ENCODE assay signal across 17 cellular contexts in genomic region chr3:44865272-44866005, GRCh38. TPM values are rescaled to one million over a fixed set of nuclear protein-coding genes. Genes with fewer than 3 reads are reported as not detected.
DNase-seq lines count a peak whose midpoint lies in the region; ATAC-seq lines count a peak whose summit lies in the region.
"Had no signal": no experiment of that assay in that cellular context is flagged by ENCODE, and none has a peak within 500 bp of the region (broad histone marks: within the 10 kb centered on the region; RNA-seq: fewer than 3 reads in every experiment).

No MANE protein-coding gene starts in this region.

- no peak overlapping the region for H4K91ac ChIP-seq in mesenchymal stem cell (ENCODE audit: low read length)

- no peak overlapping the region for H2BK5ac ChIP-seq in mesenchymal stem cell (ENCODE audit: low read depth, low read length, poor library complexity, severe bottlenecking)

- H3K14ac ChIP-seq in mesenchymal stem cell (ENCODE audit: low read length in 2 of 2) = no peak overlapping the region

- no peak overlapping the region for H3K4me3 Mint-ChIP-seq in activated T-helper 2 cell treated with anti-CD3 and anti-CD28 coated beads, Interferon-gamma antibody, Interleukin-2, Interleukin-4, amounts not matched to agents 10 μg/mL and 5 μg/mL and 100 μg/mL, durations not matched to agents 14 hours and 24 hours and 36 hours (ENCODE audit: low read depth)

- H3K23ac ChIP-seq in mesenchymal stem cell (ENCODE audit: low read length in 2 of 2) = no peak overlapping the region

- 93% methylated on average over 7 of the region's 7 CpGs for WGBS in mesenchymal stem cell

- H3K4me2 ChIP-seq in skeletal muscle satellite cell (ENCODE audit: low read length) (peak overlapping the region; percentile 15), mesenchymal stem cell (ENCODE audit: low read length, poor library complexity, severe bottlenecking) (no peak overlapping the region)

- no peaks in the 10 kb centered on the region for H3K9me3 Mint-ChIP-seq in activated T-helper 2 cell treated with anti-CD3 and anti-CD28 coated beads, Interferon-gamma antibody, Interleukin-2, Interleukin-4, amounts not matched to agents 10 μg/mL and 5 μg/mL and 100 μg/mL, durations not matched to agents 14 hours and 24 hours and 36 hours

- H2AFZ ChIP-seq in mesenchymal stem cell (ENCODE audit: low read depth, low read length) = no peak overlapping the region

- H3K18ac ChIP-seq in mesenchymal stem cell (ENCODE audit: low read depth in 1 of 2, low read length in 2 of 2) = no peak overlapping the region

- H3K27ac ChIP-seq in mesenchymal stem cell (ENCODE audit: low read length, poor library complexity, severe bottlenecking) = no peak overlapping the region
- H3K27ac ChIP-seq: HL-60, vagina had no signal

- H3K4me1 Mint-ChIP-seq in activated T-helper 2 cell treated with anti-CD3 and anti-CD28 coated beads, Interferon-gamma antibody, Interleukin-2, Interleukin-4, amounts not matched to agents 10 μg/mL and 5 μg/mL and 100 μg/mL, durations not matched to agents 14 hours and 24 hours and 36 hours (ENCODE audit: low read depth) = peaks cover 29% of the 10 kb centered on the region

- no peak overlapping the region for H2AK5ac ChIP-seq in mesenchymal stem cell (ENCODE audit: low read length, severe bottlenecking)

- H2BK120ac ChIP-seq in mesenchymal stem cell (ENCODE audit: low read depth, low read length) = no peak overlapping the region

- H3K36me3 ChIP-seq in skeletal muscle satellite cell (ENCODE audit: insufficient read depth, low read length) (peaks cover 6% of the 10 kb centered on the region), mesenchymal stem cell (ENCODE audit: control insufficient read depth in 1 of 2, insufficient read depth in 2 of 2, low read depth in 1 of 2, low read length in 2 of 2) (peaks cover 13 to 16% of the 10 kb centered on the region in 2 experiments)
- H3K36me3 ChIP-seq: vagina had no signal

- no peak overlapping the region for H3K9ac ChIP-seq in skeletal muscle satellite cell (ENCODE audit: low read depth, low read length)
- no peak overlapping the region for H3K9ac ChIP-seq in mesenchymal stem cell (ENCODE audit: low read length)

- H3K4me1 ChIP-seq in skeletal muscle satellite cell (ENCODE audit: control insufficient read depth, insufficient read depth, low read length) = peaks cover 31% of the 10 kb centered on the region
- H3K4me1 ChIP-seq in mesenchymal stem cell (ENCODE audit: control insufficient read depth, insufficient read depth, low read depth, low read length) = peaks cover 8% of the 10 kb centered on the region

- intact Hi-C loops in activated T-helper 2 cell treated with anti-CD3 and anti-CD28 coated beads, Interferon-gamma antibody, Interleukin-2, Interleukin-4, amounts not matched to agents 10 μg/mL and 5 μg/mL and 100 μg/mL, durations not matched to agents 14 hours and 24 hours and 36 hours (cut with micrococcal nuclease) = no loop called here

- no peak overlapping the region for H2BK12ac ChIP-seq in mesenchymal stem cell (ENCODE audit: low read length in 2 of 2)

- H3K27me3 ChIP-seq in skeletal muscle satellite cell (ENCODE audit: control insufficient read depth, insufficient read depth, low read length) (no peaks in the 10 kb centered on the region), mesenchymal stem cell (ENCODE audit: control insufficient read depth in 1 of 2, insufficient read depth in 1 of 2, low read length in 2 of 2) (no peaks in the 10 kb centered on the region)
- H3K27me3 ChIP-seq: vagina had no signal

- H3K79me1 ChIP-seq in mesenchymal stem cell (replicated peaks; ENCODE audit: low read length, poor library complexity, severe bottlenecking) = peaks cover 28% of the 10 kb centered on the region

- no peak overlapping the region for H2BK15ac ChIP-seq in mesenchymal stem cell (ENCODE audit: low read depth, poor library complexity, severe bottlenecking)

- ATAC-seq in GM19452 (IDR thresholded peaks at IDR 0.05; ENCODE audit: unreplicated experiment) = no peak
- ATAC-seq: Panc1 had no signal

- no peak overlapping the region for H3K4ac ChIP-seq in mesenchymal stem cell (ENCODE audit: low read depth in 1 of 2, low read length in 2 of 2)

- DNase-seq in activated gamma-delta T cell treated with Interleukin-2 at 50 U/mL for 16 hours (peak; percentile 16), activated gamma-delta T cell (lab: John Stamatoyannopoulos, UW) (no peak), NCI-H2196 treated with DMSO at 0.1 percent for 48 hours (lab: John Stamatoyannopoulos, UW; ENCODE audit: unreplicated experiment) (peak; percentile 45), GDM1 (lab: John Stamatoyannopoulos, UW) (no peak), mesenchymal stem cell (no peak)
- DNase-seq in activated T-helper 2 cell treated with anti-CD3 and anti-CD28 coated beads, Interferon-gamma antibody, Interleukin-2, Interleukin-4, amounts not matched to agents 10 μg/mL and 5 μg/mL and 100 μg/mL, durations not matched to agents 14 hours and 24 hours and 36 hours (ENCODE audit: low spot score) = no peak
- DNase-seq: cerebellar nuclear complex, islet precursor cell, NCI-H1436, T1000 had no signal

- H3K4me3 ChIP-seq in skeletal muscle satellite cell (ENCODE audit: low read length) = no peak overlapping the region
- no peak overlapping the region for H3K4me3 ChIP-seq in mesenchymal stem cell (ENCODE audit: insufficient read depth in 1 of 2, low read depth in 1 of 2, low read length in 2 of 2)
- H3K4me3 ChIP-seq: vagina had no signal

- no peaks in the 10 kb centered on the region for H3K9me3 ChIP-seq in skeletal muscle satellite cell (replicated peaks; ENCODE audit: low read length)
- H3K9me3 ChIP-seq in mesenchymal stem cell (ENCODE audit: control insufficient read depth, low read length) = no peaks in the 10 kb centered on the region
- H3K9me3 ChIP-seq: vagina had no signal

- no peaks in the 10 kb centered on the region for H3K27me3 Mint-ChIP-seq in activated T-helper 2 cell treated with anti-CD3 and anti-CD28 coated beads, Interferon-gamma antibody, Interleukin-2, Interleukin-4, amounts not matched to agents 10 μg/mL and 5 μg/mL and 100 μg/mL, durations not matched to agents 14 hours and 24 hours and 36 hours (ENCODE audit: low read depth)

- no peak overlapping the region for H4K8ac ChIP-seq in mesenchymal stem cell (ENCODE audit: low read length)

- peaks cover 19% of the 10 kb centered on the region for H3K36me3 Mint-ChIP-seq in activated T-helper 2 cell treated with anti-CD3 and anti-CD28 coated beads, Interferon-gamma antibody, Interleukin-2, Interleukin-4, amounts not matched to agents 10 μg/mL and 5 μg/mL and 100 μg/mL, durations not matched to agents 14 hours and 24 hours and 36 hours (ENCODE audit: low read depth)

- H3K27ac Mint-ChIP-seq in activated T-helper 2 cell treated with anti-CD3 and anti-CD28 coated beads, Interferon-gamma antibody, Interleukin-2, Interleukin-4, amounts not matched to agents 10 μg/mL and 5 μg/mL and 100 μg/mL, durations not matched to agents 14 hours and 24 hours and 36 hours = peak overlapping the region; percentile 21

RNA-seq across cellular contexts. Expression of gene TMEM42, which starts 3.7 kb away (rescaled TPM):
- total RNA-seq in activated T-helper 2 cell treated with anti-CD3 and anti-CD28 coated beads, Interferon-gamma antibody, Interleukin-2, Interleukin-4, amounts not matched to agents 10 μg/mL and 5 μg/mL and 100 μg/mL, durations not matched to agents 14 hours and 24 hours and 36 hours = 8.8 and 9.4 TPM in 2 replicates
- 9.0 and 11.2 TPM in 2 replicates for total RNA-seq in skeletal muscle satellite cell (2012; rRNA removed)
- polyA plus RNA-seq in mesenchymal stem cell (2013, experiment 1 of 2) = 10.3 TPM
- polyA plus RNA-seq in mesenchymal stem cell (2013, experiment 2 of 2) = 10.8 TPM

RNA-seq across cellular contexts. Expression of gene TGM4, which starts 9.0 kb away (rescaled TPM):
- total RNA-seq in activated T-helper 2 cell treated with anti-CD3 and anti-CD28 coated beads, Interferon-gamma antibody, Interleukin-2, Interleukin-4, amounts not matched to agents 10 μg/mL and 5 μg/mL and 100 μg/mL, durations not matched to agents 14 hours and 24 hours and 36 hours = not detected in 2 replicates
- total RNA-seq in skeletal muscle satellite cell (2012; rRNA removed) = under 0.01 and 0.25 TPM in 2 replicates
- polyA plus RNA-seq in mesenchymal stem cell (2013, experiment 1 of 2) = 0.01 TPM
- polyA plus RNA-seq in mesenchymal stem cell (2013, experiment 2 of 2) = not detected
- total RNA-seq: mucosa of gallbladder, skeletal muscle tissue, vagina had no signal

Comparison
In these comparisons a context has a peak if more than half of its experiments do, and no peak if none do; other contexts are left out.
1. DNase-seq: peak in activated gamma-delta T cell treated with Interleukin-2 at 50 U/mL for 16 hours (single experiment) and NCI-H2196 treated with DMSO at 0.1 percent for 48 hours (single experiment); none in activated gamma-delta T cell (single experiment), activated T-helper 2 cell treated with anti-CD3 and anti-CD28 coated beads, Interferon-gamma antibody, Interleukin-2, Interleukin-4, amounts not matched to agents 10 μg/mL and 5 μg/mL and 100 μg/mL, durations not matched to agents 14 hours and 24 hours and 36 hours (single experiment), GDM1 (single experiment) and mesenchymal stem cell (single experiment).